ENCODE assay signal across 16 cellular contexts in the genomic region with DNA sequence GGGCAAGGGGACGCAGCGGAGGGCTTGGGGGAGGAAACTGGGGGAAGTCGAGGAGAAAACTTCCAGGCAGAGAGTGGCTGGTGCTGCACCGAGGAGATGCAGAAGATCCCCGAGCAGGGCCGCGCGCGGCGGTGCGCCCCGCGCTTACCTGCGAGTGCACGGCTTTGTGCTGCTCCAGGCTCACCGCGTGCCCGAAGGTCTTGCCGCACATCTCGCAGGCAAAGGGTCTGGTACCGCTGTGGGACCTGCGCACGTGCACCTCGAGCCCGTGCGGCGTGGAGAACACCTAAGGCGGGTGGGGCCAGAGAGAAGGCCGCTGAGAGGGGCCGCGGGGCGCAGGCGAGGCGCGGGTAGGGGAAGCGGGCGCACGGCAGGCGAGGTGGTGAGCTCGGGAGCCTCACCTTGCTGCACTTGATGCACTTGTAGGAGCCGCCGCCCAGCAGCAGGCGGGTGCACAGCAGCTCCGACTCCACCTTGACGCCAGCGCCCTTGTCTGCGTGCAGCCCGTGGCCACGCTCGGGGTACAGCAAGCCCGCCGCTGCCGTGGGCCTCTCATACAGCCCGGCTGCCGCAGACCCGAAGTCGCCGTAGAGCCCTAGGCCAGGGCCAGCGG. TPM values are rescaled to one million over a fixed set of nuclear protein-coding genes. Genes with fewer than 3 reads are reported as not detected.
DNase-seq lines count a peak whose midpoint lies in the region; ATAC-seq lines count a peak whose summit lies in the region.
"Had no signal": no experiment of that assay in that cellular context is flagged by ENCODE, and none has a peak within 500 bp of the region (broad histone marks: within the 10 kb centered on the region; RNA-seq: fewer than 3 reads in every experiment).

No MANE protein-coding gene starts in this region.

- peak overlapping the region; percentile 67 for H3K4me3 Mint-ChIP-seq in activated naive CD4-positive, alpha-beta T cell treated with anti-CD3 and anti-CD28 coated beads for 36 hours
- H3K4me3 Mint-ChIP-seq in activated naive CD8-positive, alpha-beta T cell treated with anti-CD3 and anti-CD28 coated beads, Interleukin-2, amount 50 U/mL, for 24 hours: peak overlapping the region; percentile 58
- peak overlapping the region; percentile 90 for H3K4me3 Mint-ChIP-seq in stimulated activated effector memory CD8-positive, alpha-beta T cell treated with anti-CD3 and anti-CD28 coated beads, Interleukin-12 subunit alpha, Interleukin-12 subunit beta, amount 100 ng/mL, for 72 hours

- no peak overlapping the region for H3K27ac Mint-ChIP-seq in activated naive CD4-positive, alpha-beta T cell treated with anti-CD3 and anti-CD28 coated beads for 36 hours
- peak overlapping the region; percentile 67 for H3K27ac Mint-ChIP-seq in activated naive CD8-positive, alpha-beta T cell treated with anti-CD3 and anti-CD28 coated beads, Interleukin-2, amount 50 U/mL, for 24 hours
- peak overlapping the region; percentile 68 for H3K27ac Mint-ChIP-seq in stimulated activated effector memory CD8-positive, alpha-beta T cell treated with anti-CD3 and anti-CD28 coated beads, Interleukin-12 subunit alpha, Interleukin-12 subunit beta, amount 100 ng/mL, for 72 hours
- H3K27ac Mint-ChIP-seq: stimulated activated memory B cell treated with anti-CD40 and anti-IgM and Interleukin-4, amounts not matched to agents 10 μg/mL and 1 μg/mL and 100 μg/mL, for 72 hours had no signal

- H3K27me3 Mint-ChIP-seq in activated naive CD4-positive, alpha-beta T cell treated with anti-CD3 and anti-CD28 coated beads for 36 hours (ENCODE audit: low read depth): no peaks in the 10 kb centered on the region
- H3K27me3 Mint-ChIP-seq in activated naive CD8-positive, alpha-beta T cell treated with anti-CD3 and anti-CD28 coated beads, Interleukin-2, amount 50 U/mL, for 24 hours: no peaks in the 10 kb centered on the region

- peaks cover 75% of the 10 kb centered on the region for H3K36me3 Mint-ChIP-seq in activated naive CD4-positive, alpha-beta T cell treated with anti-CD3 and anti-CD28 coated beads for 36 hours (ENCODE audit: low read depth)
- H3K36me3 Mint-ChIP-seq in activated naive CD8-positive, alpha-beta T cell treated with anti-CD3 and anti-CD28 coated beads, Interleukin-2, amount 50 U/mL, for 24 hours (ENCODE audit: low read depth): peaks cover 77% of the 10 kb centered on the region
- peaks cover 100% of the 10 kb centered on the region for H3K36me3 Mint-ChIP-seq in stimulated activated effector memory CD8-positive, alpha-beta T cell treated with anti-CD3 and anti-CD28 coated beads, Interleukin-12 subunit alpha, Interleukin-12 subunit beta, amount 100 ng/mL, for 72 hours

- no peak for ATAC-seq in activated naive CD8-positive, alpha-beta T cell treated with anti-CD3 and anti-CD28 coated beads, Interleukin-2, amount 50 U/mL, for 24 hours
- ATAC-seq in stimulated activated effector memory CD8-positive, alpha-beta T cell treated with anti-CD3 and anti-CD28 coated beads, Interleukin-12 subunit alpha, Interleukin-12 subunit beta, amount 100 ng/mL, for 72 hours: no peak
- ATAC-seq: stimulated activated memory B cell treated with anti-CD40 and anti-IgM and Interleukin-4, amounts not matched to agents 10 μg/mL and 1 μg/mL and 100 μg/mL, for 72 hours; T-cell had no signal

- peaks cover 67% of the 10 kb centered on the region for H3K4me1 Mint-ChIP-seq in activated naive CD4-positive, alpha-beta T cell treated with anti-CD3 and anti-CD28 coated beads for 36 hours (ENCODE audit: low read depth)
- peaks cover 71% of the 10 kb centered on the region for H3K4me1 Mint-ChIP-seq in activated naive CD8-positive, alpha-beta T cell treated with anti-CD3 and anti-CD28 coated beads, Interleukin-2, amount 50 U/mL, for 24 hours
- H3K4me1 Mint-ChIP-seq in stimulated activated effector memory CD8-positive, alpha-beta T cell treated with anti-CD3 and anti-CD28 coated beads, Interleukin-12 subunit alpha, Interleukin-12 subunit beta, amount 100 ng/mL, for 72 hours: peaks cover 63% of the 10 kb centered on the region

- DNase-seq in activated naive CD4-positive, alpha-beta T cell treated with anti-CD3 and anti-CD28 coated beads for 36 hours: no peak
- no peak for DNase-seq in activated naive CD4-positive, alpha-beta T cell (lab: John Stamatoyannopoulos, UW)
- no peak for DNase-seq in activated naive CD8-positive, alpha-beta T cell treated with anti-CD3 and anti-CD28 coated beads, Interleukin-2, amount 50 U/mL, for 24 hours
- DNase-seq in islet precursor cell (peak; percentile 63), caudate nucleus (lab: John Stamatoyannopoulos, UW) (no peak), C1 segment of cervical spinal cord (lab: John Stamatoyannopoulos, UW) (no peak), GM19238 (ENCODE audit: insufficient read length, low spot score) (no peak)
- DNase-seq in stimulated activated effector memory CD8-positive, alpha-beta T cell treated with anti-CD3 and anti-CD28 coated beads, Interleukin-12 subunit alpha, Interleukin-12 subunit beta, amount 100 ng/mL, for 72 hours (ENCODE audit: low spot score in 2 of 2): no peak
- DNase-seq: activated CD8-positive, alpha-beta memory T cell treated with anti-CD3 and anti-CD28 coated beads, Interleukin-2, amount 50 U/mL, for 4 hours; GF-D8; NCI-H187; NK-92 treated with Interleukin-12 subunit alpha and Interleukin-12 subunit beta, amount 100 ng/mL, for 24 hours; stimulated activated CD4-positive, alpha-beta T cell treated with anti-CD3 and anti-CD28 coated beads, Interleukin-15, amount 100 ng/mL, for 24 hours; T-cell had no signal

- H3K27ac ChIP-seq in caudate nucleus (ENCODE audit: low read depth, low read length): no peak overlapping the region

- no peaks in the 10 kb centered on the region for H3K9me3 Mint-ChIP-seq in activated naive CD4-positive, alpha-beta T cell treated with anti-CD3 and anti-CD28 coated beads for 36 hours
- no peaks in the 10 kb centered on the region for H3K9me3 Mint-ChIP-seq in activated naive CD8-positive, alpha-beta T cell treated with anti-CD3 and anti-CD28 coated beads, Interleukin-2, amount 50 U/mL, for 24 hours
- H3K9me3 Mint-ChIP-seq in stimulated activated effector memory CD8-positive, alpha-beta T cell treated with anti-CD3 and anti-CD28 coated beads, Interleukin-12 subunit alpha, Interleukin-12 subunit beta, amount 100 ng/mL, for 72 hours: no peaks in the 10 kb centered on the region
- H3K9me3 Mint-ChIP-seq: T-cell had no signal

- intact Hi-C loops in activated naive CD4-positive, alpha-beta T cell treated with anti-CD3 and anti-CD28 coated beads for 36 hours (cut with micrococcal nuclease): loop anchor here (5.0 to 10.0 kb wide), 4 partner anchors 728 to 1424 kb away; a partner anchor contains a TSS

- CTCF ChIA-PET in activated naive CD4-positive, alpha-beta T cell treated with anti-CD3 and anti-CD28 coated beads for 36 hours (lab: Charles Lee): interaction anchor here (0.6 to 4.7 kb wide), 4 partner anchors 20 to 173 kb away, joined by 3 to 17 read pairs (median 4); no protein-coding TSS in a partner anchor

RNA-seq across cellular contexts. Expression of a gene that starts 6.4 kb away (rescaled TPM):
- 10 to 100 TPM; 42.8 to 44.2 TPM for total RNA-seq in activated naive CD4-positive, alpha-beta T cell treated with anti-CD3 and anti-CD28 coated beads for 36 hours
- total RNA-seq: cerebellum had no signal
